In genomic region chr3:126816323-126816722, GRCh38 we compare ENCODE assay signal across 19 cellular contexts.
DNase-seq lines count a peak whose midpoint lies in the region; ATAC-seq and TF ChIP-seq lines count a peak whose summit lies in the region.
"Had no signal": no experiment of that assay in that cellular context is flagged by ENCODE, and none has a peak within 500 bp of the region (broad histone marks: within the 10 kb centered on the region; RNA-seq: fewer than 3 reads in every experiment).

No MANE protein-coding gene starts in this region.

- WGBS in endodermal cell (ENCODE audit: insufficient coverage in 1 of 2, insufficient read length in 1 of 2), 2 experiments = 73 to 100% methylated on average over 1 to 4 of the region's 4 CpGs
- WGBS in aorta, 2 donors = 73% methylated on average over 4 of the region's 4 CpGs

- H3K27me3 Mint-ChIP-seq in Caco-2 (ENCODE audit: insufficient read depth, unreplicated experiment) (no peaks in the 10 kb centered on the region), endodermal cell (ENCODE audit: insufficient read depth) (no peaks in the 10 kb centered on the region)

- no peak overlapping the region for H3K9ac ChIP-seq in BLaER1
- no peak overlapping the region for H3K9ac ChIP-seq in endodermal cell (ENCODE audit: extremely low read depth, low read length, poor library complexity, severe bottlenecking)
- H3K9ac ChIP-seq: KMS-11 had no signal

- H3K36me3 Mint-ChIP-seq in Caco-2 (ENCODE audit: insufficient read depth, unreplicated experiment) (peaks cover 6% of the 10 kb centered on the region), endodermal cell (ENCODE audit: low read depth) (no peaks in the 10 kb centered on the region)

- peak overlapping the region; percentile 86 for H3K4me2 ChIP-seq in BLaER1

- H3K27me3 ChIP-seq in BLaER1 = no peaks in the 10 kb centered on the region
- no peaks in the 10 kb centered on the region for H3K27me3 ChIP-seq in Caco-2 (replicated peaks; ENCODE audit: control insufficient read depth, insufficient read depth, low read length)
- H3K27me3 ChIP-seq in endodermal cell (ENCODE audit: control insufficient read depth, insufficient read depth, low read length, poor library complexity, severe bottlenecking) = no peaks in the 10 kb centered on the region
- no peaks in the 10 kb centered on the region for H3K27me3 ChIP-seq in aorta (ENCODE audit: control insufficient read depth in 1 of 2, insufficient read depth in 2 of 2, low read length in 1 of 2)

- H3K4me3 Mint-ChIP-seq in Caco-2 (ENCODE audit: unreplicated experiment) = no peak overlapping the region
- H3K4me3 Mint-ChIP-seq in endodermal cell = no peak overlapping the region
- H3K4me3 Mint-ChIP-seq: CD8-positive, alpha-beta T cell; HFFc6; T-helper 1 cell treated with Interleukin-12 subunit alpha and Interleukin-12 subunit beta and Interleukin-4 antibody, amounts not matched to agents 30 μg/mL and 1 μg/mL, for 36 hours had no signal

- ATAC-seq in aorta (ENCODE audit: low FRiP score) = no peak
- ATAC-seq: CD8-positive, alpha-beta T cell had no signal

- no TSS peak for BruUV-seq in Caco-2 (replicated peaks; lab: Mats Ljungman, UMichigan)

- POLR2A ChIA-PET in Caco-2 (lab: Charles Lee) = no interaction called here

- H3K9me3 Mint-ChIP-seq in Caco-2 (ENCODE audit: unreplicated experiment) = no peaks in the 10 kb centered on the region
- peaks cover 2% of the 10 kb centered on the region for H3K9me3 Mint-ChIP-seq in endodermal cell
- H3K9me3 Mint-ChIP-seq: CD8-positive, alpha-beta T cell; HFFc6; T-helper 1 cell treated with Interleukin-12 subunit alpha and Interleukin-12 subunit beta and Interleukin-4 antibody, amounts not matched to agents 30 μg/mL and 1 μg/mL, for 36 hours had no signal

- H3K36me3 ChIP-seq in BLaER1 (no peaks in the 10 kb centered on the region), Caco-2 (ENCODE audit: control insufficient read depth, insufficient read depth, low read length) (no peaks in the 10 kb centered on the region), endodermal cell (ENCODE audit: control insufficient read depth, insufficient read depth, low read length) (no peaks in the 10 kb centered on the region), aorta (ENCODE audit: control insufficient read depth in 1 of 2, insufficient read depth in 2 of 2, low read length in 1 of 2) (no peaks in the 10 kb centered on the region)

- H3K9me3 ChIP-seq in BLaER1 = peaks cover 9% of the 10 kb centered on the region; the same call in 1 of the 2 replicates
- H3K9me3 ChIP-seq in Caco-2 = no peaks in the 10 kb centered on the region
- peaks cover 7% of the 10 kb centered on the region for H3K9me3 ChIP-seq in endodermal cell (ENCODE audit: control insufficient read depth, low read length)
- H3K9me3 ChIP-seq in aorta (ENCODE audit: control insufficient read depth, low read length) = no peaks in the 10 kb centered on the region

- H3K4me1 Mint-ChIP-seq in Caco-2 (ENCODE audit: low read depth, unreplicated experiment) (peaks cover 11% of the 10 kb centered on the region), endodermal cell (peaks cover 34% of the 10 kb centered on the region)

- TF ChIP-seq CTCF in Caco-2 (IDR thresholded peaks at IDR 0.05; ENCODE audit: insufficient read depth in 1 of 2, low read depth in 1 of 2, low read length in 1 of 2, severe bottlenecking in 1 of 2, unreplicated experiment in 1 of 2) (no peak), endodermal cell (conservative IDR thresholded peaks at IDR 0.05) (no peak)

- CTCF ChIA-PET in Caco-2 (lab: Charles Lee) = no interaction called here

- H3K27ac Mint-ChIP-seq in Caco-2 (ENCODE audit: unreplicated experiment) = peak overlapping the region; percentile 28
- H3K27ac Mint-ChIP-seq in endodermal cell = peak overlapping the region; percentile 62
- H3K27ac Mint-ChIP-seq: CD8-positive, alpha-beta T cell; HFFc6; T-helper 1 cell treated with Interleukin-12 subunit alpha and Interleukin-12 subunit beta and Interleukin-4 antibody, amounts not matched to agents 30 μg/mL and 1 μg/mL, for 36 hours had no signal

- peaks cover 47% of the 10 kb centered on the region for H3K4me1 ChIP-seq in BLaER1
- H3K4me1 ChIP-seq in Caco-2 = 0 out of 2 replicates have a peak, but pooled peaks cover 6% of the 10 kb centered on the region
- peaks cover 4% of the 10 kb centered on the region for H3K4me1 ChIP-seq in endodermal cell (ENCODE audit: control insufficient read depth, insufficient read depth, low read length)
- peaks cover 2 to 5% of the 10 kb centered on the region in 2 donors for H3K4me1 ChIP-seq in aorta (ENCODE audit: control insufficient read depth in 1 of 2, insufficient read depth in 2 of 2, low read length in 2 of 2)

- peaks cover 18% of the 10 kb centered on the region for H4K20me1 ChIP-seq in BLaER1

- H3K27ac ChIP-seq in BLaER1 (no peak overlapping the region), endodermal cell (ENCODE audit: low read depth, low read length) (no peak overlapping the region), aorta (ENCODE audit: low read depth in 1 of 2, low read length in 2 of 2) (no peak overlapping the region)
- H3K27ac ChIP-seq: HL-60 had no signal

- no peak overlapping the region for H3K4me3 ChIP-seq in BLaER1
- H3K4me3 ChIP-seq in Caco-2 (ENCODE audit: low read depth, low read length) = no peak overlapping the region
- H3K4me3 ChIP-seq in endodermal cell (ENCODE audit: low read length) = no peak overlapping the region
- H3K4me3 ChIP-seq in aorta (ENCODE audit: low read length in 2 of 2) = no peak overlapping the region

- no peak for DNase-seq in Caco-2
- peak; percentile 36 for DNase-seq in NCI-H524 treated with DMSO at 0.1 percent for 48 hours (lab: John Stamatoyannopoulos, UW)
- DNase-seq in endodermal cell = no peak
- no peak for DNase-seq in inferior parietal cortex (ENCODE audit: extremely low spot score)
- DNase-seq in NCI-H1436 (lab: John Stamatoyannopoulos, UW) = no peak
- no peak for DNase-seq in aorta
- DNase-seq: Calu3; CD8-positive, alpha-beta T cell; DMS53; GDM1; H7; HFFc6; IMR-90; NCI-H748 treated with DMSO at 0.1 percent for 48 hours; SHP77 had no signal

- intact Hi-C loops in Caco-2 (cut with micrococcal nuclease; ENCODE audit: unreplicated experiment) = no loop called here
- intact Hi-C loops in aorta (cut with DNase I) = no loop called here
